Comparison of ENCODE assay signal across 1 cellular context in genomic region chr10:124744688-124745055, GRCh38.
TF ChIP-seq lines count a peak whose summit lies in the region.

No MANE protein-coding gene starts in this region.

TF ChIP-seq in GM23338, 12 proteins besides CTCF, POLR2A, EP300 and RAD21 (continued from another document):
- TF ChIP-seq ZNF462 (CRISPR knock-in tag; IDR thresholded peaks at IDR 0.05) (no peak), EZH2phosphoT487 (IDR thresholded peaks at IDR 0.05; ENCODE audit: unreplicated experiment) (no peak), NANOG (IDR thresholded peaks at IDR 0.05; ENCODE audit: borderline replicate concordance) (no peak), POLR2AphosphoS5 (IDR thresholded peaks at IDR 0.05; ENCODE audit: low read depth) (no peak), ZNF331 (CRISPR knock-in tag; IDR thresholded peaks at IDR 0.05; ENCODE audit: low read depth) (no peak), STAT1 (IDR thresholded peaks at IDR 0.05; ENCODE audit: unreplicated experiment) (no peak)
